In genomic region chr3:66039590-66039887, GRCh38 we compare ENCODE assay signal across 8 cellular contexts. TPM values are rescaled to one million over a fixed set of nuclear protein-coding genes. Genes with fewer than 3 reads are reported as not detected.
DNase-seq lines count a peak whose midpoint lies in the region; ATAC-seq and TF ChIP-seq lines count a peak whose summit lies in the region.

No MANE protein-coding gene starts in this region.

- 4% methylated on average over 20 of the region's 20 CpGs for WGBS in thymus

- H3K27ac ChIP-seq in thymus (ENCODE audit: low read depth) = no peak overlapping the region

- peaks cover 48% of the 10 kb centered on the region for H3K4me1 Mint-ChIP-seq in chondrocyte (ENCODE audit: low read depth)

- H3K4me3 Mint-ChIP-seq in chondrocyte (ENCODE audit: unreplicated experiment) = peak overlapping the region; percentile 99

- H3K9me3 ChIP-seq in thymus (ENCODE audit: control insufficient read depth) = no peaks in the 10 kb centered on the region

- H3K27me3 ChIP-seq in thymus (ENCODE audit: control insufficient read depth, insufficient read depth) = peaks cover 49% of the 10 kb centered on the region

- ATAC-seq in left lobe of liver (peak; percentile 40), HG03095 (IDR thresholded peaks at IDR 0.05; ENCODE audit: unreplicated experiment) (no peak), GM18511 (IDR thresholded peaks at IDR 0.05; ENCODE audit: unreplicated experiment) (no peak)

- H3K9me3 Mint-ChIP-seq in chondrocyte (ENCODE audit: low read depth) = no peaks in the 10 kb centered on the region

- H3K27me3 Mint-ChIP-seq in chondrocyte (ENCODE audit: low read depth) = no peaks in the 10 kb centered on the region

- H3K4me3 ChIP-seq in thymus (ENCODE audit: low read length) = peak overlapping the region; percentile 38

- no peaks in the 10 kb centered on the region for H3K36me3 Mint-ChIP-seq in chondrocyte (ENCODE audit: low read depth)

- DNase-seq in 8988T (peak; percentile 63), HuH-7 (ENCODE audit: low spot score) (peak; percentile 25), chondrocyte (ENCODE audit: low spot score) (no peak), left lobe of liver (ENCODE audit: low spot score) (peak; percentile 65), NCI-H2171 (lab: John Stamatoyannopoulos, UW) (no peak)

- peak overlapping the region; percentile 98 for H3K27ac Mint-ChIP-seq in chondrocyte (ENCODE audit: unreplicated experiment)

- H3K36me3 ChIP-seq in thymus (ENCODE audit: control insufficient read depth, insufficient read depth) = no peaks in the 10 kb centered on the region

- peaks cover 6% of the 10 kb centered on the region for H3K4me1 ChIP-seq in thymus (ENCODE audit: control insufficient read depth, insufficient read depth, low read length)

- peak; percentile 50 for TF ChIP-seq CTCF in chondrocyte (IDR thresholded peaks at IDR 0.05)

RNA-seq across cellular contexts. Expression of gene MAGI1, which starts 0.8 kb away (rescaled TPM):
- total RNA-seq in chondrocyte = 18.7 to 19.3 TPM (median 18.9 TPM) in 3 replicates
- total RNA-seq in left lobe of liver = 28.3 TPM
- polyA plus RNA-seq in thymus = 6.1 TPM

Comparison
In these comparisons a context has a peak if more than half of its experiments do, and no peak if none do; other contexts are left out.
1. DNase-seq: peak in 8988T (single experiment), HuH-7 (single experiment) and left lobe of liver (single experiment); none in chondrocyte (single experiment) and NCI-H2171 (single experiment).